Comparison of ENCODE assay signal across 12 cellular contexts in the genomic region with DNA sequence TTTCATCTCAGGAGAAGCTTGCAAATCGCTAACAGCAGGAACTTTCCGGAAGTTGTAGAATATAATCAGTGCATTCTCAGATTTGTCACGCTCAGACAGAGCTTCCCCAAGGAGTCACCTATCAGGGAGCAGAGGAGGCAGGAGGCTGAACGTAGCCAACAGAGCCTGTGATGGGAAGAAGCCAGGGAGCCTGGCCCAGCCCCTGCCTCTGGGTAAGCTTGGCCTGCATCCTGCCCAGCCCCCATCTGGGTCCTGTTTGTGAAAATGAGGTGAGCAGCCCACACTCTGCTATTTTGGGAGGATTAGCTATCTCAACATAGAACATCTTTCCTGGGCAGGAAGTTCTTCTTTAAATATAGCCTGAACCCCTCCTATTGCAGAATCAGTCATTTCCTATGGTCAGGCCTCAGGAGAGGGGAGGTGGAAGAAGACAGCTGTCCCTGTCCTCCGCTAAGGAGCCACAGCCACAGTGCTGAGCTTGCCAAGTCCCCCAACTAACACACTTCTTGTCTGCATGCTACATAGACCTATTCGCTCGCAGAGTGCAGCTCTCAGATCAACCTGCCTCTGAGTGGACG. TPM values are rescaled to one million over a fixed set of nuclear protein-coding genes. Genes with fewer than 3 reads are reported as not detected.
DNase-seq lines count a peak whose midpoint lies in the region; ATAC-seq, FAIRE-seq and TF ChIP-seq lines count a peak whose summit lies in the region.
"Had no signal": no experiment of that assay in that cellular context is flagged by ENCODE, and none has a peak within 500 bp of the region (broad histone marks: within the 10 kb centered on the region; RNA-seq: fewer than 3 reads in every experiment).

No MANE protein-coding gene starts in this region.

- H3K27ac Mint-ChIP-seq in naive B cell: peak overlapping the region in 5 of 6 donors; percentile 19 to 94 (median 60)
- H3K27ac Mint-ChIP-seq: T-cell had no signal

- peak; percentile 82 for DNase-seq in KBM-7
- no peak for DNase-seq in naive B cell
- DNase-seq in RKO (ENCODE audit: low spot score): no peak
- DNase-seq in D721Med (ENCODE audit: insufficient read length, low spot score): no peak
- DNase-seq in effector memory CD4-positive, alpha-beta T cell: no peak
- DNase-seq: DND-41, T-cell had no signal

- H3K4me1 Mint-ChIP-seq in naive B cell: peaks cover 26 to 46% (median 30%) of the 10 kb centered on the region in 3 donors

- H3K4me1 ChIP-seq in effector memory CD4-positive, alpha-beta T cell (ENCODE audit: control insufficient read depth, insufficient read depth, low read length, poor library complexity, severe bottlenecking): no peaks in the 10 kb centered on the region

- H3K4me3 ChIP-seq in effector memory CD4-positive, alpha-beta T cell (ENCODE audit: insufficient read depth, low read depth, low read length, poor library complexity, severe bottlenecking): no peak overlapping the region
- H3K4me3 ChIP-seq: adrenal gland had no signal

- no peaks in the 10 kb centered on the region for H3K27me3 ChIP-seq in effector memory CD4-positive, alpha-beta T cell (replicated peaks; ENCODE audit: control insufficient read depth, insufficient read depth, low read length, poor library complexity, severe bottlenecking)
- H3K27me3 ChIP-seq: adrenal gland had no signal

- H3K27ac ChIP-seq in effector memory CD4-positive, alpha-beta T cell (ENCODE audit: insufficient read depth, low read length, poor library complexity, severe bottlenecking): no peak overlapping the region
- H3K27ac ChIP-seq: KMS-11 had no signal

- FAIRE-seq in D721Med (lab: Jason Lieb, UNC): no peak

- ATAC-seq in GM18508 (IDR thresholded peaks at IDR 0.05; ENCODE audit: insufficient read depth, unreplicated experiment) (peak; percentile 78), GM21786 (IDR thresholded peaks at IDR 0.05; ENCODE audit: unreplicated experiment) (peak; percentile 84), naive B cell (ENCODE audit: low read depth in 2 of 2) (no peak), esophagus mucosa (no peak)
- ATAC-seq: T-cell had no signal

- no peaks in the 10 kb centered on the region for H3K9me3 ChIP-seq in effector memory CD4-positive, alpha-beta T cell (ENCODE audit: control insufficient read depth, low read length)
- H3K9me3 ChIP-seq: adrenal gland had no signal

- H3K4me3 Mint-ChIP-seq in naive B cell: peak overlapping the region in 6 of 8 donors; percentile 42 to 86 (median 58)
- H3K4me3 Mint-ChIP-seq: T-cell had no signal

- H3K36me3 ChIP-seq in effector memory CD4-positive, alpha-beta T cell (ENCODE audit: control insufficient read depth, insufficient read depth, low read length): no peaks in the 10 kb centered on the region
- H3K36me3 ChIP-seq: adrenal gland had no signal

- no peak for TF ChIP-seq CTCF in D721Med (IDR thresholded peaks at IDR 0.05; ENCODE audit: insufficient read depth, missing control alignments)

- no peaks in the 10 kb centered on the region for H3K9me3 Mint-ChIP-seq in naive B cell
- H3K9me3 Mint-ChIP-seq: T-cell had no signal

- in situ Hi-C loops in KBM-7 (cut with MboI; ENCODE audit: low pct_unique_long_range_greater_than_20kb, low sequenced_read_pairs): no loop called here

- peaks cover 7 to 34% (median 23%) of the 10 kb centered on the region in 3 donors for H3K27me3 Mint-ChIP-seq in naive B cell

- peaks cover 0 to 3% of the 10 kb centered on the region in 2 donors for H3K36me3 Mint-ChIP-seq in naive B cell
- H3K36me3 Mint-ChIP-seq: T-cell had no signal

RNA-seq across cellular contexts. Expression of a gene that starts 19.2 kb away (rescaled TPM):
- polyA plus RNA-seq in naive B cell (ENCODE audit: low read depth in 6 of 6): not detected
- total RNA-seq in esophagus mucosa: 1.8 TPM

Comparison
In these comparisons a context has a peak if more than half of its experiments do, and no peak if none do; other contexts are left out.
1. ATAC-seq: peak in GM18508 (single experiment) and GM21786 (single experiment); none in naive B cell (0 of 2) and esophagus mucosa (single experiment).